In genomic region chr6:167933290-167933689, GRCh38 we compare ENCODE assay signal across 1 cellular context.
TF ChIP-seq lines count a peak whose summit lies in the region.

No MANE protein-coding gene starts in this region.

TF ChIP-seq in GM12878, 131 proteins besides CTCF, POLR2A, EP300 and RAD21 (continued from another document):
- TF ChIP-seq ZBTB11 (CRISPR knock-in tag; IDR thresholded peaks at IDR 0.05), result no peak
- no peak for TF ChIP-seq ZSCAN29 (IDR thresholded peaks at IDR 0.05)
- TF ChIP-seq SMAD5 (IDR thresholded peaks at IDR 0.05; ENCODE audit: low read depth), result no peak
- TF ChIP-seq RAD51 (IDR thresholded peaks at IDR 0.05), result no peak
- no peak for TF ChIP-seq ELK1 (IDR thresholded peaks at IDR 0.05; ENCODE audit: low read depth, low read length)
- TF ChIP-seq FOS (IDR thresholded peaks at IDR 0.05; ENCODE audit: borderline replicate concordance, extremely low read depth, insufficient read length), result no peak
- no peak for TF ChIP-seq IRF5 (IDR thresholded peaks at IDR 0.05; ENCODE audit: borderline replicate concordance)
- TF ChIP-seq BCL11A (IDR thresholded peaks at IDR 0.05; ENCODE audit: low read depth, low read length), result no peak
- TF ChIP-seq SIN3A (IDR thresholded peaks at IDR 0.05; ENCODE audit: low read depth, low read length), result no peak
- no peak for TF ChIP-seq RELA (IDR thresholded peaks at IDR 0.05; ENCODE audit: borderline replicate concordance, partially characterized antibody)
